15 cellular contexts compared by ENCODE assay signal in the genomic region with DNA sequence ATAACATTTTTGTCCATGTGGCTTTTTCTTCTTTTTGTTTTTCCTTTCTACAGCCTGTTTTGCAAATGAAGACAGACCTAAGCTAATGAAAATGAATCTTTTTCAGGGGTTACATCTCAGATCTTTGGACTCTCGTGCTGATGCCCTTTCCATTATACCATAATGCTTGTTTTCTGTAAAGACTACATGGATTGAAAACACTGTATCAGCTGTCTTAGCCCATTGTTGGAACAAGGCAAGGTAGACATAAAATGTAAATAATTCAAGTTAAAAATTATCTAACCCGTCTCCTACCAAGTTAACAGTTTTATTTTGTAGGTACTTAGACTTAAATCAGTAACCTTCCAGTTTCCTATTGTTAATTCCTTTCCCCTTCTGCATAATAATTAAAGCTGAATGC. TPM values are rescaled to one million over a fixed set of nuclear protein-coding genes. Genes with fewer than 3 reads are reported as not detected.
DNase-seq lines count a peak whose midpoint lies in the region; ATAC-seq and TF ChIP-seq lines count a peak whose summit lies in the region.
"Had no signal": no experiment of that assay in that cellular context is flagged by ENCODE, and none has a peak within 500 bp of the region (broad histone marks: within the 10 kb centered on the region; RNA-seq: fewer than 3 reads in every experiment).

No MANE protein-coding gene starts in this region.

- peaks cover 98% of the 10 kb centered on the region for H3K79me2 ChIP-seq in hepatocyte

- CTCF ChIA-PET in MCF 10A (lab: Yijun Ruan, JAX), result interaction anchor here (0.6 kb wide), 1 partner anchor 21 kb away, joined by 3 read pairs; no protein-coding TSS in a partner anchor

- H3K4me3 ChIP-seq in HL-60 (replicated peaks; ENCODE audit: insufficient read depth, low read length), result no peak overlapping the region
- H3K4me3 ChIP-seq in hepatocyte, result no peak overlapping the region
- H3K4me3 ChIP-seq in prostate gland, result no peak overlapping the region

- intact Hi-C loops in prostate gland (cut with DNase I), result no loop called here
- intact Hi-C loops in MCF 10A (cut with micrococcal nuclease), result no loop called here

- H3K9me2 ChIP-seq in hepatocyte (replicated peaks; ENCODE audit: insufficient read depth), result no peaks in the 10 kb centered on the region

- BruUV-seq in MCF 10A (replicated peaks; lab: Mats Ljungman, UMichigan), result no TSS peak

- no peaks in the 10 kb centered on the region for H3K36me3 Mint-ChIP-seq in activated naive CD8-positive, alpha-beta T cell
- H3K36me3 Mint-ChIP-seq in activated naive CD8-positive, alpha-beta T cell treated with anti-CD3 and anti-CD28 coated beads for 36 hours, result no peaks in the 10 kb centered on the region
- H3K36me3 Mint-ChIP-seq in naive thymus-derived CD8-positive, alpha-beta T cell, result peaks cover 0 to 18% (median 0%) of the 10 kb centered on the region in 3 donors
- no peaks in the 10 kb centered on the region for H3K36me3 Mint-ChIP-seq in MCF 10A (ENCODE audit: insufficient read depth, unreplicated experiment)

- H3K27ac ChIP-seq in HL-60 (replicated peaks) (peak overlapping the region; percentile 13; the same call in 1 of the 2 replicates), hepatocyte (peak overlapping the region; percentile 5), prostate gland (no peak overlapping the region)

- H3K9me3 ChIP-seq in hepatocyte (ENCODE audit: low read depth) (no peaks in the 10 kb centered on the region), prostate gland (no peaks in the 10 kb centered on the region)

- H3K27ac Mint-ChIP-seq in activated naive CD8-positive, alpha-beta T cell, result peak overlapping the region; percentile 37
- H3K27ac Mint-ChIP-seq in activated naive CD8-positive, alpha-beta T cell treated with anti-CD3 and anti-CD28 coated beads for 36 hours, result no peak overlapping the region
- H3K27ac Mint-ChIP-seq in naive thymus-derived CD8-positive, alpha-beta T cell, result peak overlapping the region in 2 of 10 donors; percentile 19 to 24
- no peak overlapping the region for H3K27ac Mint-ChIP-seq in MCF 10A (ENCODE audit: low read depth, unreplicated experiment)

- WGBS in hepatocyte (ENCODE audit: low lambda C conversion rate, missing lambda C conversion rate), result 68% methylated on average over 2 of the region's 2 CpGs
- WGBS in prostate gland, result 88% methylated on average over 2 of the region's 2 CpGs

- H3K4me2 ChIP-seq in hepatocyte, result peak overlapping the region; percentile 39

- H3K4me1 Mint-ChIP-seq in activated naive CD8-positive, alpha-beta T cell (ENCODE audit: low read depth), result peaks cover 64% of the 10 kb centered on the region
- H3K4me1 Mint-ChIP-seq in activated naive CD8-positive, alpha-beta T cell treated with anti-CD3 and anti-CD28 coated beads for 36 hours, result peaks cover 51% of the 10 kb centered on the region
- peaks cover 27 to 71% (median 63%) of the 10 kb centered on the region in 4 donors for H3K4me1 Mint-ChIP-seq in naive thymus-derived CD8-positive, alpha-beta T cell
- peaks cover 37% of the 10 kb centered on the region for H3K4me1 Mint-ChIP-seq in MCF 10A (ENCODE audit: insufficient read depth, unreplicated experiment)

- H4K20me1 ChIP-seq in hepatocyte (ENCODE audit: insufficient read depth, poor library complexity, severe bottlenecking), result peaks cover 44% of the 10 kb centered on the region

- no peaks in the 10 kb centered on the region for H3K27me3 Mint-ChIP-seq in activated naive CD8-positive, alpha-beta T cell
- H3K27me3 Mint-ChIP-seq in activated naive CD8-positive, alpha-beta T cell treated with anti-CD3 and anti-CD28 coated beads for 36 hours, result no peaks in the 10 kb centered on the region
- H3K27me3 Mint-ChIP-seq in naive thymus-derived CD8-positive, alpha-beta T cell, result no peaks in the 10 kb centered on the region
- no peaks in the 10 kb centered on the region for H3K27me3 Mint-ChIP-seq in MCF 10A (ENCODE audit: insufficient read depth, unreplicated experiment)
- H3K27me3 Mint-ChIP-seq: CD4-positive, alpha-beta memory T cell had no signal

- H2AFZ ChIP-seq in hepatocyte, result no peak overlapping the region

- POLR2A ChIA-PET in naive thymus-derived CD8-positive, alpha-beta T cell (lab: Charles Lee), result no interaction called here
- POLR2A ChIA-PET in MCF 10A (lab: Yijun Ruan, JAX), result interaction anchor here (0.6 kb wide), 1 partner anchor 40 kb away, joined by 3 read pairs; no protein-coding TSS in a partner anchor

- no peaks in the 10 kb centered on the region for H3K36me3 ChIP-seq in hepatocyte (replicated peaks; ENCODE audit: insufficient read depth, low read depth)
- no peaks in the 10 kb centered on the region for H3K36me3 ChIP-seq in prostate gland

- H3K4me1 ChIP-seq in hepatocyte (ENCODE audit: insufficient read depth), result peaks cover 25% of the 10 kb centered on the region
- H3K4me1 ChIP-seq in prostate gland (replicated peaks), result no peaks in the 10 kb centered on the region

- ATAC-seq in naive thymus-derived CD8-positive, alpha-beta T cell, result no peak
- ATAC-seq: HCT116 had no signal

- no peak overlapping the region for H3K4me3 Mint-ChIP-seq in activated naive CD8-positive, alpha-beta T cell
- H3K4me3 Mint-ChIP-seq in activated naive CD8-positive, alpha-beta T cell treated with anti-CD3 and anti-CD28 coated beads for 36 hours, result no peak overlapping the region
- H3K4me3 Mint-ChIP-seq in naive thymus-derived CD8-positive, alpha-beta T cell, result no peak overlapping the region
- H3K4me3 Mint-ChIP-seq in MCF 10A (ENCODE audit: unreplicated experiment), result no peak overlapping the region
- H3K4me3 Mint-ChIP-seq: CD4-positive, alpha-beta memory T cell had no signal

- no peak for DNase-seq in activated naive CD8-positive, alpha-beta T cell treated with anti-CD3 and anti-CD28 coated beads for 36 hours
- no peak for DNase-seq in HL-60 (ENCODE audit: low read depth in 1 of 2, low spot score in 1 of 2)
- no peak for DNase-seq in hepatocyte (ENCODE audit: low spot score)
- DNase-seq in prostate gland (ENCODE audit: low spot score), result no peak
- no peak for DNase-seq in naive thymus-derived CD8-positive, alpha-beta T cell
- DNase-seq in MCF 10A (ENCODE audit: unreplicated experiment), result no peak
- DNase-seq: 8988T; ACHN; C1 segment of cervical spinal cord; CD4-positive, alpha-beta memory T cell; DND-41; GDM1; IMR-90 had no signal

- H3K27me3 ChIP-seq in HL-60 (ENCODE audit: insufficient read depth, poor library complexity, severe bottlenecking), result no peaks in the 10 kb centered on the region
- H3K27me3 ChIP-seq in hepatocyte, result no peaks in the 10 kb centered on the region
- H3K27me3 ChIP-seq in prostate gland (replicated peaks; ENCODE audit: insufficient read depth), result no peaks in the 10 kb centered on the region

- H3K9me3 Mint-ChIP-seq in activated naive CD8-positive, alpha-beta T cell (ENCODE audit: low read depth), result no peaks in the 10 kb centered on the region
- no peaks in the 10 kb centered on the region for H3K9me3 Mint-ChIP-seq in activated naive CD8-positive, alpha-beta T cell treated with anti-CD3 and anti-CD28 coated beads for 36 hours
- H3K9me3 Mint-ChIP-seq in naive thymus-derived CD8-positive, alpha-beta T cell, result no peaks in the 10 kb centered on the region
- H3K9me3 Mint-ChIP-seq in MCF 10A (ENCODE audit: unreplicated experiment), result no peaks in the 10 kb centered on the region

- no peak for TF ChIP-seq CTCF in HL-60 (IDR thresholded peaks at IDR 0.05; ENCODE audit: insufficient read depth, low read length)
- TF ChIP-seq CTCF in hepatocyte (IDR thresholded peaks at IDR 0.05; ENCODE audit: poor library complexity), result no peak
- TF ChIP-seq CTCF in prostate gland (IDR thresholded peaks at IDR 0.05), result no peak
- TF ChIP-seq CTCF in MCF 10A (IDR thresholded peaks at IDR 0.05; ENCODE audit: unreplicated experiment), result no peak

- TF ChIP-seq POLR2A in prostate gland (IDR thresholded peaks at IDR 0.05), result no peak

RNA-seq across cellular contexts. Expression of a gene that starts 44.9 kb away (rescaled TPM):
- 10 to 100 TPM; 21.7 to 22.8 TPM for total RNA-seq in activated naive CD8-positive, alpha-beta T cell treated with anti-CD3 and anti-CD28 coated beads for 36 hours
- 14.0 and 16.5 TPM in 2 replicates for total RNA-seq in hepatocyte
- 15.7 and 18.8 TPM in 2 replicates for polyA plus RNA-seq in hepatocyte
- 10 to 100 TPM; 20.6 to 31.4 TPM for total RNA-seq in prostate gland
- total RNA-seq in naive thymus-derived CD8-positive, alpha-beta T cell, result 10 to 100 TPM; 64.1 to 65.1 TPM
- polyA plus RNA-seq in naive thymus-derived CD8-positive, alpha-beta T cell, result 10 to 100 TPM; 22.5 to 40.5 (median 31.6) TPM
- 35.2 and 37.4 TPM in 2 replicates for total RNA-seq in MCF 10A (2022)

Comparison
In these comparisons a context has a peak if more than half of its experiments do, and no peak if none do; other contexts are left out.
1. H3K27ac ChIP-seq: peak in HL-60 (single experiment) and hepatocyte (single experiment); none in prostate gland (0 of 2).